ENCODE assay signal across 9 cellular contexts in genomic region chr6:164887660-164888059, GRCh38.
"Had no signal": no experiment of that assay in that cellular context is flagged by ENCODE, and none has a peak within 500 bp of the region (broad histone marks: within the 10 kb centered on the region; RNA-seq: fewer than 3 reads in every experiment).

No MANE protein-coding gene starts in this region.

- ATAC-seq: GM23338, HCT116 had no signal

- H3K4me3 ChIP-seq: GM23248, GM23338, HAP-1 had no signal

- H3K4me2 ChIP-seq: GM23338 had no signal

- H2AFZ ChIP-seq: GM23248, GM23338 had no signal

- H3K27ac ChIP-seq: GM23248 had no signal

- H3K9ac ChIP-seq: GM23248 had no signal

- H3K9me3 ChIP-seq: HAP-1 had no signal

- H3K36me3 ChIP-seq: HAP-1 had no signal

- DNase-seq: GM23248, GOT3, H7, H9, HCEC 1CT, HFFc6 had no signal
